ENCODE assay signal across 17 cellular contexts in the genomic region with DNA sequence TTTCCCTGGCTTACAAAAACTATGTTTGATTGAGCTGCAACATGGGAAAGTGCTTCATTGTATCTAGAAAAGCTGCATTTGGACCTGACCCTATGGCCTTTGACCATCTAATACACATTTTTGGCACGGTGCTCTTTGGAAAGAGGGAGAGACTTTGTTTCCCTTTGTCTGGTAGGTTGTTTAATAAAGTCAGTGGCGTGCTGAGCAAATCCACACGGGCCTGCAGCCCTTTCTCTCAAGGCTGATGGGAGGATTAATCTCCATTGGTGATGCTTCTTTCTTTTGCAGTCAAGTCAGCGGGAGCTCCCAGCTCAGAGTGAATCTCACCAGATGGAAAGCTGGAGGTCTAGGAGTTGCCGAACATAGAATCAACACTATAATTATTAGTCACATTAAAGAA.
DNase-seq lines count a peak whose midpoint lies in the region; ATAC-seq and TF ChIP-seq lines count a peak whose summit lies in the region.
"Had no signal": no experiment of that assay in that cellular context is flagged by ENCODE, and none has a peak within 500 bp of the region (broad histone marks: within the 10 kb centered on the region; RNA-seq: fewer than 3 reads in every experiment).

No MANE protein-coding gene starts in this region.

- H3K36me3 Mint-ChIP-seq in neural progenitor cell = peaks cover 2% of the 10 kb centered on the region
- H3K36me3 Mint-ChIP-seq in CD8-positive, alpha-beta memory T cell = no peaks in the 10 kb centered on the region
- H3K36me3 Mint-ChIP-seq: CD14-positive monocyte; CD4-positive, alpha-beta memory T cell had no signal

- H3K4me1 Mint-ChIP-seq in neural progenitor cell = peaks cover 37% of the 10 kb centered on the region
- H3K4me1 Mint-ChIP-seq in CD8-positive, alpha-beta memory T cell = no peaks in the 10 kb centered on the region
- H3K4me1 Mint-ChIP-seq: CD14-positive monocyte; CD4-positive, alpha-beta memory T cell had no signal

- peaks cover 28% of the 10 kb centered on the region for H3K9me3 ChIP-seq in neural progenitor cell (ENCODE audit: low read depth)
- no peaks in the 10 kb centered on the region for H3K9me3 ChIP-seq in CD8-positive, alpha-beta memory T cell (ENCODE audit: low read length)
- H3K9me3 ChIP-seq: HAP-1 had no signal

- H3K4me3 Mint-ChIP-seq in neural progenitor cell = peak overlapping the region; percentile 12
- no peak overlapping the region for H3K4me3 Mint-ChIP-seq in CD8-positive, alpha-beta memory T cell
- H3K4me3 Mint-ChIP-seq: CD14-positive monocyte; CD4-positive, alpha-beta memory T cell had no signal

- H3K27ac Mint-ChIP-seq in neural progenitor cell = peak overlapping the region; percentile 78
- no peak overlapping the region for H3K27ac Mint-ChIP-seq in CD8-positive, alpha-beta memory T cell
- H3K27ac Mint-ChIP-seq: CD14-positive monocyte had no signal

- H3K4me3 ChIP-seq in neural progenitor cell = no peak overlapping the region
- no peak overlapping the region for H3K4me3 ChIP-seq in CD8-positive, alpha-beta memory T cell (ENCODE audit: low read length)
- H3K4me3 ChIP-seq: BLaER1, HAP-1 had no signal

- H3K4me2 ChIP-seq in neural progenitor cell = peak overlapping the region; percentile 63

- peaks cover 6% of the 10 kb centered on the region for H3K27me3 Mint-ChIP-seq in neural progenitor cell (ENCODE audit: insufficient read depth, low read depth)
- H3K27me3 Mint-ChIP-seq in CD8-positive, alpha-beta memory T cell = peaks cover 2 to 15% of the 10 kb centered on the region in 2 donors

- H3K36me3 ChIP-seq in neural progenitor cell = no peaks in the 10 kb centered on the region
- no peaks in the 10 kb centered on the region for H3K36me3 ChIP-seq in CD8-positive, alpha-beta memory T cell (ENCODE audit: insufficient read depth, low read length)
- H3K36me3 ChIP-seq: BLaER1, HAP-1 had no signal

- POLR2A ChIA-PET in CD8-positive, alpha-beta memory T cell (lab: Charles Lee) = no interaction called here

- no peaks in the 10 kb centered on the region for H3K79me2 ChIP-seq in neural progenitor cell (ENCODE audit: low read depth)

- H3K27me3 ChIP-seq in neural progenitor cell = no peaks in the 10 kb centered on the region
- H3K27me3 ChIP-seq in CD8-positive, alpha-beta memory T cell (ENCODE audit: insufficient read depth, low read length, poor library complexity, severe bottlenecking) = no peaks in the 10 kb centered on the region
- H3K27me3 ChIP-seq: BLaER1 had no signal

- CTCF ChIA-PET in CD8-positive, alpha-beta memory T cell (lab: Charles Lee) = no interaction called here

- no peak overlapping the region for H2AFZ ChIP-seq in neural progenitor cell (replicated peaks)

- ATAC-seq in GM18858 (IDR thresholded peaks at IDR 0.05; ENCODE audit: unreplicated experiment) = no peak
- no peak for ATAC-seq in GM18519 (IDR thresholded peaks at IDR 0.05; ENCODE audit: low FRiP score, unreplicated experiment)
- no peak for ATAC-seq in GM18517 (IDR thresholded peaks at IDR 0.05; ENCODE audit: unreplicated experiment)

- peaks cover 30% of the 10 kb centered on the region for H3K4me1 ChIP-seq in neural progenitor cell
- no peaks in the 10 kb centered on the region for H3K4me1 ChIP-seq in CD8-positive, alpha-beta memory T cell (ENCODE audit: insufficient read depth, low read length)
- H3K4me1 ChIP-seq: HAP-1 had no signal

- peaks cover 42% of the 10 kb centered on the region for H3K9me3 Mint-ChIP-seq in neural progenitor cell
- H3K9me3 Mint-ChIP-seq in CD8-positive, alpha-beta memory T cell = peaks cover 0 to 4% (median 0%) of the 10 kb centered on the region in 5 donors

- H3F3A ChIP-seq in neural progenitor cell (ENCODE audit: low read depth) = peaks cover 32% of the 10 kb centered on the region

- TF ChIP-seq CTCF in neural progenitor cell (IDR thresholded peaks at IDR 0.05) = no peak

- no peaks in the 10 kb centered on the region for H4K20me1 ChIP-seq in neural progenitor cell (ENCODE audit: low read depth)
- H4K20me1 ChIP-seq: BLaER1 had no signal

- peak; percentile 33 to 68 for DNase-seq in NCI-H524 (lab: John Stamatoyannopoulos, UW)
- DNase-seq in NCI-H524 treated with DMSO at 0.1 percent for 48 hours (lab: John Stamatoyannopoulos, UW) = no peak
- DNase-seq in brain pericyte (ENCODE audit: low read depth, low spot score) = peak; percentile 48
- peak; percentile 63 for DNase-seq in neural progenitor cell (ENCODE audit: low spot score)
- DNase-seq in CD8-positive, alpha-beta memory T cell = no peak
- DNase-seq: 8988T; Calu3; CD4-positive, alpha-beta memory T cell; DMS79 treated with DMSO at 0.1 percent for 48 hours; GF-D8 had no signal

- no peak overlapping the region for H3K9ac ChIP-seq in neural progenitor cell
- H3K9ac ChIP-seq: BLaER1 had no signal

- H3K27ac ChIP-seq in neural progenitor cell = no peak overlapping the region
- H3K27ac ChIP-seq in CD8-positive, alpha-beta memory T cell (ENCODE audit: low read depth, low read length) = no peak overlapping the region
- H3K27ac ChIP-seq: BLaER1, HL-60 had no signal

Comparison
In these comparisons a context has a peak if more than half of its experiments do, and no peak if none do; other contexts are left out.
1. DNase-seq: peak in NCI-H524 (2 of 2), brain pericyte (single experiment) and neural progenitor cell (single experiment); none in NCI-H524 treated with DMSO at 0.1 percent for 48 hours (single experiment) and CD8-positive, alpha-beta memory T cell (0 of 5).